Comparison of ENCODE assay signal across 26 cellular contexts in the genomic region with DNA sequence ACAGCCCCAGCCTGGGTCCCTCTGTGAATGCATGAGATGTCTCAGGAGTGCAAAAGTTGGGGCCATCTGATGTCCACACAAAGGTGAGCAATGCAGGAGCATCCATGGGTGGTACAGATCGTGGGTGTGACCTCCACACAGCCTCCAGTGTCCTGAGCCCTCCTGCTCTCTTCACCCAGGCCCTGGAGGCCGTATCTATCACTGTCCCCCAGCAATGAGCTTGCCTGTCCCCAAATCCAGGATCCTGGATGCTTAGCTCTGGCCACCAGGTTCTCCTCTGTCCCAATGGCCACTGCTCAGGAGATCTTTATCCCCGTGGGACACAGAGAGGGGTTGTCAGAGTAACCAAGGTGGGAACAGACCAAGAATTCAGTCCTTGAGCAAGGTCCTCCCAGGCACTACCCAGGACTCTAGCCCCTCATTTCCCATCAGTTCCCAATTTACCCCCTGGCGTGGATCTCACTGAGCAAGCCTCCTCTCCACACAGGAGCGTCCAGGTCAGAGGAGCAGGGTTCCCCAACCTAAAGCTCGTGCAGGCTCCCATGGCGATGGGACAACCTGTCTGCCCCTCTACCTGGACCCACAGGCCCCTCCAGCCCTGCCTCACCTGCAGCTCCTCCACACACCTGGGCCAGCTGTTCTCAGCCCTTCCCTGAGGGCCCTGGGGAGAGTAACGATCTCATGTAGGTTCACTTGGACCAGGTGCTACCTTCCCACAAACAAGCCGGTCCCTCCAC. TPM values are rescaled to one million over a fixed set of nuclear protein-coding genes. Genes with fewer than 3 reads are reported as not detected.
"Had no signal": no experiment of that assay in that cellular context is flagged by ENCODE, and none has a peak within 500 bp of the region (broad histone marks: within the 10 kb centered on the region; RNA-seq: fewer than 3 reads in every experiment).

No MANE protein-coding gene starts in this region.

- H3K27ac ChIP-seq: RWPE1 had no signal

- ATAC-seq: Panc1, PC-3 had no signal

- H3K9me3 ChIP-seq: SK-N-SH had no signal

- DNase-seq: KBM-7; NCI-H1092; NCI-H1105 treated with DMSO at 0.1 percent for 48 hours; NCI-H1417 treated with DMSO at 0.1 percent for 48 hours; NCI-H146; NCI-H1694 treated with DMSO at 0.1 percent for 48 hours; NCI-H2029; NCI-H2081 treated with DMSO at 0.1 percent for 48 hours; NCI-H2171; NCI-H226; NCI-H446; NCI-H510A; NCI-H524 treated with DMSO at 0.1 percent for 48 hours; NCI-H69; NCI-H774; NK-92 treated with Interleukin-12 subunit alpha and Interleukin-12 subunit beta, amount 100 ng/mL, for 24 hours; PC-3; SHP77; SK-N-SH had no signal

RNA-seq across cellular contexts. Expression of gene CEACAM21, which starts 11.3 kb away (rescaled TPM):
- total RNA-seq: HT-29, LHCN-M2, MCF 10A, PC-3 had no signal

RNA-seq across cellular contexts. Expression of gene CEACAM4, which starts 39.6 kb away (rescaled TPM):
- total RNA-seq: HT-29, LHCN-M2, MCF 10A, OCI-LY7, PC-3, SK-MEL-5 had no signal
